In genomic region chr3:79148786-79149185, GRCh38 we compare ENCODE assay signal across 12 cellular contexts.
"Had no signal": no experiment of that assay in that cellular context is flagged by ENCODE, and none has a peak within 500 bp of the region (broad histone marks: within the 10 kb centered on the region; RNA-seq: fewer than 3 reads in every experiment).

No MANE protein-coding gene starts in this region.

- H3K9me3 Mint-ChIP-seq: activated CD4-positive, alpha-beta T cell treated with anti-CD3 and anti-CD28 coated beads, Interleukin-2, amount 10 ng/mL, durations not matched to agents 7 days and 5 days had no signal

- H3K9me3 ChIP-seq: ascending aorta, stomach, tibial nerve had no signal

- DNase-seq: activated CD4-positive, alpha-beta T cell treated with anti-CD3 and anti-CD28 coated beads, Interleukin-2, amount 10 ng/mL, durations not matched to agents 7 days and 5 days; activated CD4-positive, CD25-positive, alpha-beta regulatory T cell; activated CD8-positive, alpha-beta memory T cell treated with anti-CD3 and anti-CD28 coated beads for 24 hours; activated naive CD4-positive, alpha-beta T cell treated with Interleukin-2 at 50 U/mL for 16 hours; activated naive CD8-positive, alpha-beta T cell treated with anti-CD3 and anti-CD28 coated beads, Interleukin-2, amount 50 U/mL, for 24 hours; kidney glomerular epithelial cell; stomach had no signal

- H3K27ac ChIP-seq: ascending aorta, neural progenitor cell, parathyroid adenoma, stomach, tibial nerve had no signal

- H3K27me3 ChIP-seq: ascending aorta, neural progenitor cell, stomach, tibial nerve had no signal

- H3K36me3 Mint-ChIP-seq: neural progenitor cell had no signal

- H3K4me1 ChIP-seq: ascending aorta, neural progenitor cell, parathyroid adenoma, stomach, tibial nerve had no signal

- H3K27me3 Mint-ChIP-seq: activated CD4-positive, alpha-beta T cell treated with anti-CD3 and anti-CD28 coated beads, Interleukin-2, amount 10 ng/mL, durations not matched to agents 7 days and 5 days; activated naive CD8-positive, alpha-beta T cell treated with anti-CD3 and anti-CD28 coated beads, Interleukin-2, amount 50 U/mL, for 24 hours; dendritic cell treated with granulocyte-macrophage colony-stimulating factor and Interleukin-4, amounts not matched to agents 40 ng/mL and 50 ng/mL, for 4 days had no signal

- H3K4me3 Mint-ChIP-seq: activated CD4-positive, alpha-beta T cell treated with anti-CD3 and anti-CD28 coated beads, Interleukin-2, amount 10 ng/mL, durations not matched to agents 7 days and 5 days; activated naive CD8-positive, alpha-beta T cell treated with anti-CD3 and anti-CD28 coated beads, Interleukin-2, amount 50 U/mL, for 24 hours; dendritic cell treated with granulocyte-macrophage colony-stimulating factor and Interleukin-4, amounts not matched to agents 40 ng/mL and 50 ng/mL, for 4 days; neural progenitor cell had no signal

- H3K27ac Mint-ChIP-seq: activated CD4-positive, alpha-beta T cell treated with anti-CD3 and anti-CD28 coated beads, Interleukin-2, amount 10 ng/mL, durations not matched to agents 7 days and 5 days; activated naive CD8-positive, alpha-beta T cell treated with anti-CD3 and anti-CD28 coated beads, Interleukin-2, amount 50 U/mL, for 24 hours; dendritic cell treated with granulocyte-macrophage colony-stimulating factor and Interleukin-4, amounts not matched to agents 40 ng/mL and 50 ng/mL, for 4 days; neural progenitor cell had no signal

- H3K4me3 ChIP-seq: ascending aorta, neural progenitor cell, stomach, tibial nerve had no signal

- H3K4me1 Mint-ChIP-seq: activated CD4-positive, alpha-beta T cell treated with anti-CD3 and anti-CD28 coated beads, Interleukin-2, amount 10 ng/mL, durations not matched to agents 7 days and 5 days; activated naive CD8-positive, alpha-beta T cell treated with anti-CD3 and anti-CD28 coated beads, Interleukin-2, amount 50 U/mL, for 24 hours had no signal

- ATAC-seq: activated naive CD8-positive, alpha-beta T cell treated with anti-CD3 and anti-CD28 coated beads, Interleukin-2, amount 50 U/mL, for 24 hours had no signal

- H3K36me3 ChIP-seq: ascending aorta, neural progenitor cell, stomach, tibial nerve had no signal
